Comparison of ENCODE assay signal across 17 cellular contexts in genomic region chr2:145906356-145906755, GRCh38.
A peak's percentile ranks its signal among the peaks of the same experiment; 100 is the strongest.
DNase-seq lines count a peak whose midpoint lies in the region; ATAC-seq and TF ChIP-seq lines count a peak whose summit lies in the region.
"Had no signal": no experiment of that assay in that cellular context is flagged by ENCODE, and none has a peak within 500 bp of the region (broad histone marks: within the 10 kb centered on the region; RNA-seq: fewer than 3 reads in every experiment).

No MANE protein-coding gene starts in this region.

- no peaks in the 10 kb centered on the region for H3K27me3 Mint-ChIP-seq in nephron progenitor cell (ENCODE audit: low read depth, poor library complexity)
- H3K27me3 Mint-ChIP-seq: activated CD4-positive, alpha-beta memory T cell treated with anti-CD3 and anti-CD28 coated beads for 36 hours; dendritic cell treated with granulocyte-macrophage colony-stimulating factor and Interleukin-4, amounts not matched to agents 40 ng/mL and 50 ng/mL, for 4 days; type B pancreatic cell had no signal

- H3K9me3 ChIP-seq in mucosa of descending colon, result no peaks in the 10 kb centered on the region

- H3K27ac Mint-ChIP-seq in nephron progenitor cell, result no peak overlapping the region
- H3K27ac Mint-ChIP-seq: activated CD4-positive, alpha-beta memory T cell treated with anti-CD3 and anti-CD28 coated beads for 36 hours; activated T-helper 1 cell treated with anti-CD3 and anti-CD28 coated beads, Interleukin-12 subunit alpha, Interleukin-12 subunit beta, Interleukin-2, Interleukin-4 antibody, amounts not matched to agents 30 ng/mL and 10 ng/mL and 1 ng/mL, durations not matched to agents 14 hours and 24 hours and 36 hours; dendritic cell treated with granulocyte-macrophage colony-stimulating factor and Interleukin-4, amounts not matched to agents 40 ng/mL and 50 ng/mL, for 4 days; type B pancreatic cell had no signal

- H3K4me3 Mint-ChIP-seq in nephron progenitor cell, result no peak overlapping the region
- H3K4me3 Mint-ChIP-seq: activated CD4-positive, alpha-beta memory T cell treated with anti-CD3 and anti-CD28 coated beads for 36 hours; activated T-helper 1 cell treated with anti-CD3 and anti-CD28 coated beads, Interleukin-12 subunit alpha, Interleukin-12 subunit beta, Interleukin-2, Interleukin-4 antibody, amounts not matched to agents 30 ng/mL and 10 ng/mL and 1 ng/mL, durations not matched to agents 14 hours and 24 hours and 36 hours; dendritic cell treated with granulocyte-macrophage colony-stimulating factor and Interleukin-4, amounts not matched to agents 40 ng/mL and 50 ng/mL, for 4 days; type B pancreatic cell had no signal

- H3K4me1 ChIP-seq in mucosa of descending colon (ENCODE audit: low read depth), result no peaks in the 10 kb centered on the region

- no peaks in the 10 kb centered on the region for H3K4me1 Mint-ChIP-seq in nephron progenitor cell

- H3K36me3 ChIP-seq in mucosa of descending colon (ENCODE audit: low read depth), result no peaks in the 10 kb centered on the region

- H3K36me3 Mint-ChIP-seq in nephron progenitor cell (ENCODE audit: low read depth), result no peaks in the 10 kb centered on the region
- H3K36me3 Mint-ChIP-seq: activated CD4-positive, alpha-beta memory T cell treated with anti-CD3 and anti-CD28 coated beads for 36 hours; type B pancreatic cell had no signal

- H3K4me3 ChIP-seq in choroid plexus epithelial cell (ENCODE audit: low read depth, low read length), result no peak overlapping the region
- no peak overlapping the region for H3K4me3 ChIP-seq in mucosa of descending colon

- DNase-seq in EL, result peak; percentile 6
- DNase-seq in M059J (ENCODE audit: low read depth), result peak; percentile 47
- peak; percentile 35 for DNase-seq in choroid plexus epithelial cell (ENCODE audit: low read depth)
- peak; percentile 97 for DNase-seq in islet precursor cell
- DNase-seq in nephron progenitor cell, result no peak
- no peak for DNase-seq in NCI-H2196 treated with DMSO at 0.1 percent for 48 hours (lab: John Stamatoyannopoulos, UW; ENCODE audit: unreplicated experiment)
- DNase-seq in mucosa of descending colon, result no peak
- DNase-seq: activated CD4-positive, alpha-beta memory T cell treated with anti-CD3 and anti-CD28 coated beads for 36 hours; midbrain; NCI-H1105; nucleus accumbens; stimulated activated CD4-positive, alpha-beta T cell treated with anti-CD3 and anti-CD28 coated beads, Interleukin-4, amount 100 ng/mL, for 4 hours had no signal

- peaks cover 9% of the 10 kb centered on the region for H3K9me3 Mint-ChIP-seq in nephron progenitor cell

- ATAC-seq in mucosa of descending colon (no peak), GM21367 (IDR thresholded peaks at IDR 0.05; ENCODE audit: unreplicated experiment) (no peak)
- ATAC-seq: SK-N-SH treated with all-trans-retinoic acid at 6 μM for 48 hours had no signal

- intact Hi-C loops in mucosa of descending colon (cut with DNase I, micrococcal nuclease), result no loop called here

- no peak for TF ChIP-seq CTCF in choroid plexus epithelial cell (conservative IDR thresholded peaks at IDR 0.05; ENCODE audit: low read depth, low read length)
- no peak for TF ChIP-seq CTCF in nephron progenitor cell (IDR thresholded peaks at IDR 0.05)
- TF ChIP-seq CTCF in mucosa of descending colon (IDR thresholded peaks at IDR 0.05), result no peak

Comparison
In these comparisons a context has a peak if more than half of its experiments do, and no peak if none do; other contexts are left out.
1. DNase-seq: peak in EL (single experiment), M059J (single experiment), choroid plexus epithelial cell (single experiment) and islet precursor cell (single experiment); none in nephron progenitor cell (single experiment), NCI-H2196 treated with DMSO at 0.1 percent for 48 hours (single experiment) and mucosa of descending colon (0 of 3).